In genomic region chr2:71299507-71299906, GRCh38 we compare ENCODE assay signal across 8 cellular contexts. TPM values are rescaled to one million over a fixed set of nuclear protein-coding genes. Genes with fewer than 3 reads are reported as not detected.
A peak's percentile ranks its signal among the peaks of the same experiment; 100 is the strongest.
DNase-seq lines count a peak whose midpoint lies in the region; ATAC-seq, FAIRE-seq and TF ChIP-seq lines count a peak whose summit lies in the region.

No MANE protein-coding gene starts in this region.

- FAIRE-seq in A204.1 (lab: Jason Lieb, UNC), result peak; percentile 93

- H3K4me1 Mint-ChIP-seq in endothelial cell (ENCODE audit: unreplicated experiment), result no peaks in the 10 kb centered on the region
- H3K4me1 Mint-ChIP-seq in osteocyte (ENCODE audit: unreplicated experiment), result peaks cover 3% of the 10 kb centered on the region
- H3K4me1 Mint-ChIP-seq in activated CD8-positive, alpha-beta memory T cell treated with anti-CD3 and anti-CD28 coated beads, Interleukin-2, amount 10 ng/mL, durations not matched to agents 7 days and 5 days, result no peaks in the 10 kb centered on the region

- CTCF ChIA-PET in activated CD8-positive, alpha-beta memory T cell treated with anti-CD3 and anti-CD28 coated beads, Interleukin-2, amount 10 ng/mL, durations not matched to agents 7 days and 5 days (lab: Charles Lee), result interaction anchor here (0.7 to 3.3 kb wide), 24 partner anchors 8 to 336 kb away, joined by 3 to 154 read pairs (median 4); partner anchors contain the start of gene ZNF638

- H3K27ac Mint-ChIP-seq in endothelial cell (ENCODE audit: unreplicated experiment) (no peak overlapping the region), osteocyte (ENCODE audit: unreplicated experiment) (no peak overlapping the region)
- no peak overlapping the region for H3K27ac Mint-ChIP-seq in activated CD8-positive, alpha-beta memory T cell treated with anti-CD3 and anti-CD28 coated beads, Interleukin-2, amount 10 ng/mL, durations not matched to agents 7 days and 5 days

- H3K27me3 Mint-ChIP-seq in endothelial cell (ENCODE audit: unreplicated experiment), result no peaks in the 10 kb centered on the region
- no peaks in the 10 kb centered on the region for H3K27me3 Mint-ChIP-seq in osteocyte (ENCODE audit: unreplicated experiment)
- H3K27me3 Mint-ChIP-seq in activated CD8-positive, alpha-beta memory T cell treated with anti-CD3 and anti-CD28 coated beads, Interleukin-2, amount 10 ng/mL, durations not matched to agents 7 days and 5 days, result peaks cover 6% of the 10 kb centered on the region

- H3K36me3 Mint-ChIP-seq in endothelial cell (ENCODE audit: low read depth, unreplicated experiment), result no peaks in the 10 kb centered on the region
- H3K36me3 Mint-ChIP-seq in osteocyte (ENCODE audit: unreplicated experiment), result no peaks in the 10 kb centered on the region
- no peaks in the 10 kb centered on the region for H3K36me3 Mint-ChIP-seq in activated CD8-positive, alpha-beta memory T cell treated with anti-CD3 and anti-CD28 coated beads, Interleukin-2, amount 10 ng/mL, durations not matched to agents 7 days and 5 days

- no peak for ATAC-seq in activated CD8-positive, alpha-beta memory T cell treated with anti-CD3 and anti-CD28 coated beads, Interleukin-2, amount 10 ng/mL, durations not matched to agents 7 days and 5 days
- ATAC-seq in GM21528 (IDR thresholded peaks at IDR 0.05; ENCODE audit: low FRiP score, unreplicated experiment), result no peak

- H3K4me3 Mint-ChIP-seq in endothelial cell (ENCODE audit: unreplicated experiment) (no peak overlapping the region), osteocyte (ENCODE audit: unreplicated experiment) (no peak overlapping the region)
- H3K4me3 Mint-ChIP-seq in activated CD8-positive, alpha-beta memory T cell treated with anti-CD3 and anti-CD28 coated beads, Interleukin-2, amount 10 ng/mL, durations not matched to agents 7 days and 5 days, result no peak overlapping the region

- TF ChIP-seq CTCF in endothelial cell (IDR thresholded peaks at IDR 0.05; ENCODE audit: unreplicated experiment), result peak; percentile 80
- peak; percentile 74 for TF ChIP-seq CTCF in osteocyte (IDR thresholded peaks at IDR 0.05)

- DNase-seq in ELR (ENCODE audit: low read depth) (peak; percentile 56), NCI-H82 treated with DMSO at 0.1 percent for 48 hours (lab: John Stamatoyannopoulos, UW; ENCODE audit: unreplicated experiment) (peak; percentile 4), endothelial cell (ENCODE audit: low spot score) (peak; percentile 13), osteocyte (ENCODE audit: extremely low spot score, unreplicated experiment) (no peak)
- DNase-seq in stimulated activated CD4-positive, alpha-beta T cell treated with anti-CD3 and anti-CD28 coated beads, Interleukin-15, amount 100 ng/mL, for 24 hours, result no peak
- DNase-seq in activated CD8-positive, alpha-beta memory T cell treated with anti-CD3 and anti-CD28 coated beads, Interleukin-2, amount 10 ng/mL, durations not matched to agents 7 days and 5 days, result no peak

- H3K9me3 Mint-ChIP-seq in endothelial cell (ENCODE audit: unreplicated experiment), result no peaks in the 10 kb centered on the region
- no peaks in the 10 kb centered on the region for H3K9me3 Mint-ChIP-seq in osteocyte (ENCODE audit: unreplicated experiment)
- H3K9me3 Mint-ChIP-seq in activated CD8-positive, alpha-beta memory T cell treated with anti-CD3 and anti-CD28 coated beads, Interleukin-2, amount 10 ng/mL, durations not matched to agents 7 days and 5 days (ENCODE audit: low read depth), result no peaks in the 10 kb centered on the region

RNA-seq across cellular contexts. Expression of gene ZNF638, which starts 32.1 kb away (rescaled TPM):
- total RNA-seq in endothelial cell (ENCODE audit: unreplicated experiment) (144 TPM), osteocyte (117 and 123 TPM in 2 replicates)
- 100 to 1,000 TPM in 1 of 2 experiments, 10 to 100 TPM in 1; 88.0 to 105 TPM for total RNA-seq in activated CD8-positive, alpha-beta memory T cell treated with anti-CD3 and anti-CD28 coated beads, Interleukin-2, amount 10 ng/mL, durations not matched to agents 7 days and 5 days

Comparison
In these comparisons a context has a peak if more than half of its experiments do, and no peak if none do; other contexts are left out.
1. DNase-seq: peak in ELR (single experiment), NCI-H82 treated with DMSO at 0.1 percent for 48 hours (single experiment) and endothelial cell (single experiment); none in osteocyte (single experiment), stimulated activated CD4-positive, alpha-beta T cell treated with anti-CD3 and anti-CD28 coated beads, Interleukin-15, amount 100 ng/mL, for 24 hours (single experiment) and activated CD8-positive, alpha-beta memory T cell treated with anti-CD3 and anti-CD28 coated beads, Interleukin-2, amount 10 ng/mL, durations not matched to agents 7 days and 5 days (single experiment).